In genomic region chr3:43105597-43106292, GRCh38 we compare ENCODE assay signal across 8 cellular contexts. TPM values are rescaled to one million over a fixed set of nuclear protein-coding genes. Genes with fewer than 3 reads are reported as not detected.
DNase-seq lines count a peak whose midpoint lies in the region; ATAC-seq and TF ChIP-seq lines count a peak whose summit lies in the region.

TSS of gene POMGNT2 (minus strand) at chr3:43106079. CDS start at chr3:43081431, 24,648 bp downstream.

- WGBS in adipose tissue, 3 donors = 0 to 1% (median 0%) methylated on average over 64 to 71 of the region's 71 CpGs
- WGBS in thyroid gland, 2 donors = 1% methylated on average over 21 to 24 of the region's 71 CpGs

- H3K27me3 ChIP-seq in parathyroid adenoma (ENCODE audit: control insufficient read depth, insufficient read depth, low read length) (no peaks in the 10 kb centered on the region), thyroid gland (no peaks in the 10 kb centered on the region)

- H3K27ac Mint-ChIP-seq in HFFc6 = no peak within 1 kb of the TSS
- peak within 1 kb of the TSS; percentile 23 to 73 for H3K27ac Mint-ChIP-seq in T-cell

- H3K36me3 Mint-ChIP-seq in HFFc6 (ENCODE audit: low read depth) = no peaks in the 10 kb centered on the region
- peaks cover under 1% of the 10 kb centered on the region for H3K36me3 Mint-ChIP-seq in T-cell

- TF ChIP-seq POLR2A in thyroid gland (IDR thresholded peaks at IDR 0.05) = peak in 1 of 2 donors; percentile 69

- no peak for TF ChIP-seq CTCF in HFFc6 (IDR thresholded peaks at IDR 0.05)
- TF ChIP-seq CTCF in parathyroid adenoma (IDR thresholded peaks at IDR 0.05) = no peak
- TF ChIP-seq CTCF in thyroid gland (IDR thresholded peaks at IDR 0.05) = peak in 1 of 6 experiments; percentile 4

- ATAC-seq in T-cell (replicated peaks in 1 of 4) = peak; percentile 97 to 98 (median 97)

- peak within 1 kb of the TSS; percentile 78 for H3K4me3 Mint-ChIP-seq in HFFc6
- peak within 1 kb of the TSS; percentile 74 to 78 (median 78) for H3K4me3 Mint-ChIP-seq in T-cell

- POLR2A ChIA-PET in T-cell (lab: Charles Lee) = interaction anchor here in 1 of 2 donors (0.7 kb wide), 1 partner anchor 596 kb away, joined by 9 read pairs; no protein-coding TSS in a partner anchor

- H3K9ac ChIP-seq in parathyroid adenoma = peak within 1 kb of the TSS; percentile 89

- H3K9me3 Mint-ChIP-seq in HFFc6 (no peaks in the 10 kb centered on the region), T-cell (no peaks in the 10 kb centered on the region)

- H3K4me1 Mint-ChIP-seq in HFFc6 (ENCODE audit: low read depth) = peaks cover 7% of the 10 kb centered on the region; the same call in 1 of the 2 replicates
- peaks cover 22 to 26% (median 23%) of the 10 kb centered on the region in 3 donors for H3K4me1 Mint-ChIP-seq in T-cell

- H3K27me3 Mint-ChIP-seq in HFFc6 (ENCODE audit: insufficient read depth) (peaks cover 7% of the 10 kb centered on the region), T-cell (peaks cover 0 to 1% of the 10 kb centered on the region in 2 donors)

- H3K4me2 ChIP-seq in parathyroid adenoma (ENCODE audit: low read length) = peak within 1 kb of the TSS; percentile 84

- DNase-seq in ELR (ENCODE audit: low read depth) (peak; percentile 87), HFFc6 (peak; percentile 77), NCI-H1092 (lab: John Stamatoyannopoulos, UW) (peak; percentile 68), T-cell (peak; percentile 69 to 90 (median 82)), cardiac septum (ENCODE audit: low spot score) (peak; percentile 95), thyroid gland (peak; percentile 90 to 92)

- H3K4me1 ChIP-seq in parathyroid adenoma = peaks cover 12% of the 10 kb centered on the region
- H3K4me1 ChIP-seq in thyroid gland = peaks cover 4 to 10% of the 10 kb centered on the region in 2 donors

- H3K27ac ChIP-seq in adipose tissue (ENCODE audit: low read depth, low read length) = no peak within 1 kb of the TSS
- no peak within 1 kb of the TSS for H3K27ac ChIP-seq in parathyroid adenoma
- peak within 1 kb of the TSS in 2 of 3 donors; percentile 63 to 77 for H3K27ac ChIP-seq in thyroid gland

- peaks cover 36% of the 10 kb centered on the region for H3K79me2 ChIP-seq in parathyroid adenoma

- CTCF ChIA-PET in T-cell (lab: Charles Lee) = interaction anchor here in 1 of 2 donors (0.9 kb wide), 2 partner anchors 327 to 371 kb away, joined by 3 to 4 read pairs; no protein-coding TSS in a partner anchor

- H2AFZ ChIP-seq in parathyroid adenoma = peak within 1 kb of the TSS; percentile 98

- H3K36me3 ChIP-seq in parathyroid adenoma (ENCODE audit: control insufficient read depth, insufficient read depth, low read length) = no peaks in the 10 kb centered on the region
- H3K36me3 ChIP-seq in thyroid gland = no peaks in the 10 kb centered on the region

- intact Hi-C loops in cardiac septum (cut with DNase I) = loop anchor here (10.0 kb wide), 1 partner anchor 179 kb away; the partner anchor contains the start of gene SNRK
- intact Hi-C loops in thyroid gland (cut with DNase I) = no loop called here

- no peaks in the 10 kb centered on the region for H3K9me3 ChIP-seq in parathyroid adenoma (ENCODE audit: control insufficient read depth, low read length)
- no peaks in the 10 kb centered on the region for H3K9me3 ChIP-seq in thyroid gland

- H3K4me3 ChIP-seq in parathyroid adenoma (ENCODE audit: low read depth, low read length) (peak within 1 kb of the TSS; percentile 82), thyroid gland (replicated peaks in 1 of 3) (peak within 1 kb of the TSS; percentile 23 to 80 (median 31))

RNA-seq across cellular contexts. Expression of gene POMGNT2, which starts in this region (rescaled TPM):
- total RNA-seq in HFFc6 (2021; fragmentation: NEBNext Ultra II Directional; extraction: Animal tissue kit (Norgen Biotek cat#: 25700)) = 10 to 100 TPM in 1 of 6 experiments, 1 to 10 TPM in 5; 6.7 to 10.4 (median 8.2) TPM
- total RNA-seq in T-cell (1 to 10 TPM; 4.6 to 6.3 (median 5.6) TPM), cardiac septum (15.5 TPM), thyroid gland (10 to 100 TPM; 17.1 to 30.1 (median 23.5) TPM)
- polyA plus RNA-seq in adipose tissue = 10 to 100 TPM in 2 of 3 donors, 1 to 10 TPM in 1; 7.8 to 11.4 (median 11.3) TPM

Comparison
In these comparisons a context has a peak if more than half of its experiments do, and no peak if none do; other contexts are left out.
1. H3K27ac ChIP-seq: peak in thyroid gland (2 of 3); none in adipose tissue (single experiment) and parathyroid adenoma (single experiment).
2. Peak in every context shown above with its lines, with median percentiles within 50 percentile points of each other: DNase-seq.